In the genomic region with DNA sequence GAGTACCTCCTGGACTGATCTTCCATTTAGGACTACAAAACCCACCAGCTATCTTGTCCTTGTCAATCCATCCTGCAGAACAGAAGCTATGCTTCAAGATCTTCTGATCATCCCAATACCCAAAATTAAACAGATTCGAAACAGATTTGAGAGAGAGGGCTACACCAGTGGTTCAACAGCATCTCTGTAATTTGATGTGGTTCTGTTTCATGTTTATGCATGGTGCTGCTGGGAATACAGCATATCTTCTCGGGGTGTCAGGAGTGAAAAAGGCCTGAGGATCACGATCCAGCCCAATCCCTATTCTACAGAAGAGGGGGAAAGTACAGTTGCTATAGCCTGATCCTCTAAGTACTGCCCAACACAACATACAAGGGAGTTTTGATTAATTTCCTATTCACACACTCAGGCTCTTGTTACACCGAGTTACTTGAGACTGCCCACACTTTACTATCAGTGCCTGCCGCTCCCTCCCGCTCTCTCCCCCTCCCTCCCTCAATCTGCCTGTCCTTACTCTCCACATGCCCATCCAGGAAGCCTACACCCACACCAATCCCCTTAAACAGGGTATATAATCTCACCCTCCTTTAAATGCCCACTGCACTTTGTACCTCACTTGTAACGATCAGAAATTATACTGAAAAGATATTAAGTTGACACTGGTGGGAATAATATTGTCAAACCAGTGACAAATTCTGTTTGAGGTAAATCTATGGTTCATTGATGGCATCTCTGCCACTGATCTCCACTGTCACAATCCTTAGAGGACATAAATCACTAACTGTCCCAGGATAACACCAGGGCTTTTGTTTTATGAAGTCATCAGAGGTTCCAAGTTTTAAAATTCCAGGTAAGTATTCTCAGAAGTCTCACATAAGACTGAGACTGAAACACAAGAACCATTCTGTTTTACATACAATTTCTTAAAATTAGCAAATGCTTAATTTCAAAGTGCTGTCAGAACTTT, we compare ENCODE assay signal across 1 cellular context.
A peak's percentile ranks its signal among the peaks of the same experiment; 100 is the strongest.
TF ChIP-seq lines count a peak whose summit lies in the region.

No MANE protein-coding gene starts in this region.

TF ChIP-seq in K562, 482 proteins besides CTCF, POLR2A, EP300 and RAD21 (continues in another document):
- TF ChIP-seq, protein P1, sequence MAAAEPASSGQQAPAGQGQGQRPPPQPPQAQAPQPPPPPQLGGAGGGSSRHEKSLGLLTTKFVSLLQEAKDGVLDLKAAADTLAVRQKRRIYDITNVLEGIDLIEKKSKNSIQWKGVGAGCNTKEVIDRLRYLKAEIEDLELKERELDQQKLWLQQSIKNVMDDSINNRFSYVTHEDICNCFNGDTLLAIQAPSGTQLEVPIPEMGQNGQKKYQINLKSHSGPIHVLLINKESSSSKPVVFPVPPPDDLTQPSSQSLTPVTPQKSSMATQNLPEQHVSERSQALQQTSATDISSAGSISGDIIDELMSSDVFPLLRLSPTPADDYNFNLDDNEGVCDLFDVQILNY (CRISPR knock-in tag; IDR thresholded peaks at IDR 0.05): peak; percentile 17; the same call in 1 of the 2 replicates
- TF ChIP-seq MTA2 (IDR thresholded peaks at IDR 0.05; ENCODE audit: low read depth): no peak
- no peak for TF ChIP-seq FOXA3 (CRISPR knock-in tag; conservative IDR thresholded peaks at IDR 0.05 in 1 of 2, IDR thresholded peaks at IDR 0.05 in 1 of 2)
- peak; percentile 30 for TF ChIP-seq CXXC5 (CRISPR knock-in tag; IDR thresholded peaks at IDR 0.05)
- 0 out of 2 replicates have a peak, but pooled peaks have one; percentile 33 for TF ChIP-seq SMARCA4 (IDR thresholded peaks at IDR 0.05)
- TF ChIP-seq CBX8 (IDR thresholded peaks at IDR 0.05; ENCODE audit: borderline replicate concordance, extremely low read depth, low read depth, low read length, poor library complexity, severe bottlenecking): peak; percentile 53
- no peak for TF ChIP-seq SP1 (CRISPR knock-in tag; IDR thresholded peaks at IDR 0.05)
- TF ChIP-seq, protein P2, sequence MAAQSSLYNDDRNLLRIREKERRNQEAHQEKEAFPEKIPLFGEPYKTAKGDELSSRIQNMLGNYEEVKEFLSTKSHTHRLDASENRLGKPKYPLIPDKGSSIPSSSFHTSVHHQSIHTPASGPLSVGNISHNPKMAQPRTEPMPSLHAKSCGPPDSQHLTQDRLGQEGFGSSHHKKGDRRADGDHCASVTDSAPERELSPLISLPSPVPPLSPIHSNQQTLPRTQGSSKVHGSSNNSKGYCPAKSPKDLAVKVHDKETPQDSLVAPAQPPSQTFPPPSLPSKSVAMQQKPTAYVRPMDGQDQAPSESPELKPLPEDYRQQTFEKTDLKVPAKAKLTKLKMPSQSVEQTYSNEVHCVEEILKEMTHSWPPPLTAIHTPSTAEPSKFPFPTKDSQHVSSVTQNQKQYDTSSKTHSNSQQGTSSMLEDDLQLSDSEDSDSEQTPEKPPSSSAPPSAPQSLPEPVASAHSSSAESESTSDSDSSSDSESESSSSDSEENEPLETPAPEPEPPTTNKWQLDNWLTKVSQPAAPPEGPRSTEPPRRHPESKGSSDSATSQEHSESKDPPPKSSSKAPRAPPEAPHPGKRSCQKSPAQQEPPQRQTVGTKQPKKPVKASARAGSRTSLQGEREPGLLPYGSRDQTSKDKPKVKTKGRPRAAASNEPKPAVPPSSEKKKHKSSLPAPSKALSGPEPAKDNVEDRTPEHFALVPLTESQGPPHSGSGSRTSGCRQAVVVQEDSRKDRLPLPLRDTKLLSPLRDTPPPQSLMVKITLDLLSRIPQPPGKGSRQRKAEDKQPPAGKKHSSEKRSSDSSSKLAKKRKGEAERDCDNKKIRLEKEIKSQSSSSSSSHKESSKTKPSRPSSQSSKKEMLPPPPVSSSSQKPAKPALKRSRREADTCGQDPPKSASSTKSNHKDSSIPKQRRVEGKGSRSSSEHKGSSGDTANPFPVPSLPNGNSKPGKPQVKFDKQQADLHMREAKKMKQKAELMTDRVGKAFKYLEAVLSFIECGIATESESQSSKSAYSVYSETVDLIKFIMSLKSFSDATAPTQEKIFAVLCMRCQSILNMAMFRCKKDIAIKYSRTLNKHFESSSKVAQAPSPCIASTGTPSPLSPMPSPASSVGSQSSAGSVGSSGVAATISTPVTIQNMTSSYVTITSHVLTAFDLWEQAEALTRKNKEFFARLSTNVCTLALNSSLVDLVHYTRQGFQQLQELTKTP (IDR thresholded peaks at IDR 0.05; ENCODE audit: low read depth in 1 of 2, partially characterized antibody in 2 of 2): peak in 1 of 2 experiments; percentile 53
- TF ChIP-seq USF1 (CRISPR knock-in tag; IDR thresholded peaks at IDR 0.05): 0 out of 2 replicates have a peak, but pooled peaks have one; percentile 18
- peak; percentile 40; the same call in 1 of the 2 replicates for TF ChIP-seq HMBOX1 (IDR thresholded peaks at IDR 0.05)
- TF ChIP-seq, protein P3, sequence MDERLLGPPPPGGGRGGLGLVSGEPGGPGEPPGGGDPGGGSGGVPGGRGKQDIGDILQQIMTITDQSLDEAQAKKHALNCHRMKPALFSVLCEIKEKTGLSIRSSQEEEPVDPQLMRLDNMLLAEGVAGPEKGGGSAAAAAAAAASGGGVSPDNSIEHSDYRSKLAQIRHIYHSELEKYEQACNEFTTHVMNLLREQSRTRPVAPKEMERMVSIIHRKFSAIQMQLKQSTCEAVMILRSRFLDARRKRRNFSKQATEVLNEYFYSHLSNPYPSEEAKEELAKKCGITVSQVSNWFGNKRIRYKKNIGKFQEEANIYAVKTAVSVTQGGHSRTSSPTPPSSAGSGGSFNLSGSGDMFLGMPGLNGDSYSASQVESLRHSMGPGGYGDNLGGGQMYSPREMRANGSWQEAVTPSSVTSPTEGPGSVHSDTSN (CRISPR knock-in tag; IDR thresholded peaks at IDR 0.05; ENCODE audit: low read depth): no peak
- TF ChIP-seq, protein P3 (tag; conservative IDR thresholded peaks at IDR 0.05; ENCODE audit: low read depth): peak; percentile 90
- 0 out of 2 replicates have a peak, but pooled peaks have one; percentile 55 for TF ChIP-seq NR4A1 (CRISPR knock-in tag; IDR thresholded peaks at IDR 0.05)
- no peak for TF ChIP-seq NR4A1 (tag; IDR thresholded peaks at IDR 0.05)
- TF ChIP-seq RCOR1 (IDR thresholded peaks at IDR 0.05; ENCODE audit: borderline replicate concordance in 1 of 2, low read depth in 2 of 2, low read length in 2 of 2): peak in 1 of 2 experiments; percentile 35; a peak in 1 of 4 replicates
- TF ChIP-seq MEIS2 (IDR thresholded peaks at IDR 0.05; ENCODE audit: partially characterized antibody): peak; percentile 93
- TF ChIP-seq, protein P4, sequence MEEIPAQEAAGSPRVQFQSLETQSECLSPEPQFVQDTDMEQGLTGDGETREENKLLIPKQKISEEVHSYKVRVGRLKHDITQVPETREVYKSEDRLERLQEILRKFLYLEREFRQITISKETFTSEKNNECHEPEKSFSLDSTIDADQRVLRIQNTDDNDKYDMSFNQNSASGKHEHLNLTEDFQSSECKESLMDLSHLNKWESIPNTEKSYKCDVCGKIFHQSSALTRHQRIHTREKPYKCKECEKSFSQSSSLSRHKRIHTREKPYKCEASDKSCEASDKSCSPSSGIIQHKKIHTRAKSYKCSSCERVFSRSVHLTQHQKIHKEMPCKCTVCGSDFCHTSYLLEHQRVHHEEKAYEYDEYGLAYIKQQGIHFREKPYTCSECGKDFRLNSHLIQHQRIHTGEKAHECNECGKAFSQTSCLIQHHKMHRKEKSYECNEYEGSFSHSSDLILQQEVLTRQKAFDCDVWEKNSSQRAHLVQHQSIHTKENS (CRISPR knock-in tag; IDR thresholded peaks at IDR 0.05): 0 out of 2 replicates have a peak, but pooled peaks have one; percentile 56
- TF ChIP-seq MAZ (CRISPR knock-in tag; conservative IDR thresholded peaks at IDR 0.05 in 1 of 2, IDR thresholded peaks at IDR 0.05 in 1 of 2): peak in 1 of 2 experiments; percentile 47; a peak in 1 of 4 replicates
- 0 out of 2 replicates have a peak, but pooled peaks have one; percentile 7 for TF ChIP-seq ELF4 (CRISPR knock-in tag; IDR thresholded peaks at IDR 0.05)
- TF ChIP-seq JUNB (CRISPR knock-in tag; conservative IDR thresholded peaks at IDR 0.05): 0 out of 2 replicates have a peak, but pooled peaks have one; percentile 30
- peak; percentile 59 to 61; a peak in 1 of 4 replicates for TF ChIP-seq TEAD1 (CRISPR knock-in tag; IDR thresholded peaks at IDR 0.05)
- TF ChIP-seq SMARCE1 (IDR thresholded peaks at IDR 0.05): 0 out of 2 replicates have a peak, but pooled peaks have one; percentile 21
- TF ChIP-seq U2AF2 (optimal IDR thresholded peaks at IDR 0.05; ENCODE audit: low read depth, low read length): no peak
- TF ChIP-seq RFX5 (IDR thresholded peaks at IDR 0.05; ENCODE audit: low read depth, low read length): no peak
- 0 out of 2 replicates have a peak, but pooled peaks have one; percentile 23 for TF ChIP-seq MAX (CRISPR knock-in tag; IDR thresholded peaks at IDR 0.05)
- TF ChIP-seq HDAC1 (IDR thresholded peaks at IDR 0.05): peak in 1 of 2 experiments; percentile 52; a peak in 1 of 4 replicates
- TF ChIP-seq CEBPG (CRISPR knock-in tag; IDR thresholded peaks at IDR 0.05): peak; percentile 11; the same call in 1 of the 2 replicates
- no peak for TF ChIP-seq CEBPG (tag; conservative IDR thresholded peaks at IDR 0.05 in 1 of 2, IDR thresholded peaks at IDR 0.05 in 1 of 2)
- peak; percentile 76 for TF ChIP-seq EGR1 (conservative IDR thresholded peaks at IDR 0.05)
- TF ChIP-seq MECOM (CRISPR knock-in tag; IDR thresholded peaks at IDR 0.05): peak; percentile 50; the same call in 1 of the 2 replicates
- TF ChIP-seq ZBTB8A (IDR thresholded peaks at IDR 0.05; ENCODE audit: partially characterized antibody): no peak
- TF ChIP-seq SRSF3 (IDR thresholded peaks at IDR 0.05; ENCODE audit: insufficient read depth, low read length): no peak
- 0 out of 2 replicates have a peak, but pooled peaks have one; percentile 55 for TF ChIP-seq THRB (CRISPR knock-in tag; conservative IDR thresholded peaks at IDR 0.05)
- TF ChIP-seq ZNF224 (CRISPR knock-in tag; IDR thresholded peaks at IDR 0.05): no peak
- TF ChIP-seq FOXP1 (CRISPR knock-in tag; IDR thresholded peaks at IDR 0.05): peak; percentile 61; the same call in 1 of the 2 replicates
- 0 out of 2 replicates have a peak, but pooled peaks have one; percentile 50 for TF ChIP-seq DPF2 (IDR thresholded peaks at IDR 0.05)
- TF ChIP-seq, protein P5, sequence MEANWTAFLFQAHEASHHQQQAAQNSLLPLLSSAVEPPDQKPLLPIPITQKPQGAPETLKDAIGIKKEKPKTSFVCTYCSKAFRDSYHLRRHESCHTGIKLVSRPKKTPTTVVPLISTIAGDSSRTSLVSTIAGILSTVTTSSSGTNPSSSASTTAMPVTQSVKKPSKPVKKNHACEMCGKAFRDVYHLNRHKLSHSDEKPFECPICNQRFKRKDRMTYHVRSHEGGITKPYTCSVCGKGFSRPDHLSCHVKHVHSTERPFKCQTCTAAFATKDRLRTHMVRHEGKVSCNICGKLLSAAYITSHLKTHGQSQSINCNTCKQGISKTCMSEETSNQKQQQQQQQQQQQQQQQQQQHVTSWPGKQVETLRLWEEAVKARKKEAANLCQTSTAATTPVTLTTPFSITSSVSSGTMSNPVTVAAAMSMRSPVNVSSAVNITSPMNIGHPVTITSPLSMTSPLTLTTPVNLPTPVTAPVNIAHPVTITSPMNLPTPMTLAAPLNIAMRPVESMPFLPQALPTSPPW (CRISPR knock-in tag; IDR thresholded peaks at IDR 0.05): peak; percentile 71
- TF ChIP-seq HBP1 (CRISPR knock-in tag; IDR thresholded peaks at IDR 0.05): 0 out of 2 replicates have a peak, but pooled peaks have one; percentile 19
- TF ChIP-seq HDGF (IDR thresholded peaks at IDR 0.05): 0 out of 2 replicates have a peak, but pooled peaks have one; percentile 33
- TF ChIP-seq MYNN (IDR thresholded peaks at IDR 0.05): peak; percentile 64; the same call in 1 of the 2 replicates
- TF ChIP-seq MYNN (CRISPR knock-in tag; IDR thresholded peaks at IDR 0.05): no peak
- TF ChIP-seq HDAC2 (IDR thresholded peaks at IDR 0.05): no peak
- peak; percentile 36 to 86; a peak in 3 of 4 replicates for TF ChIP-seq KDM1A (IDR thresholded peaks at IDR 0.05)
- 0 out of 2 replicates have a peak, but pooled peaks have one; percentile 10 for TF ChIP-seq ZNF583 (CRISPR knock-in tag; IDR thresholded peaks at IDR 0.05)
